ENCODE assay signal across 11 cellular contexts in the genomic region with DNA sequence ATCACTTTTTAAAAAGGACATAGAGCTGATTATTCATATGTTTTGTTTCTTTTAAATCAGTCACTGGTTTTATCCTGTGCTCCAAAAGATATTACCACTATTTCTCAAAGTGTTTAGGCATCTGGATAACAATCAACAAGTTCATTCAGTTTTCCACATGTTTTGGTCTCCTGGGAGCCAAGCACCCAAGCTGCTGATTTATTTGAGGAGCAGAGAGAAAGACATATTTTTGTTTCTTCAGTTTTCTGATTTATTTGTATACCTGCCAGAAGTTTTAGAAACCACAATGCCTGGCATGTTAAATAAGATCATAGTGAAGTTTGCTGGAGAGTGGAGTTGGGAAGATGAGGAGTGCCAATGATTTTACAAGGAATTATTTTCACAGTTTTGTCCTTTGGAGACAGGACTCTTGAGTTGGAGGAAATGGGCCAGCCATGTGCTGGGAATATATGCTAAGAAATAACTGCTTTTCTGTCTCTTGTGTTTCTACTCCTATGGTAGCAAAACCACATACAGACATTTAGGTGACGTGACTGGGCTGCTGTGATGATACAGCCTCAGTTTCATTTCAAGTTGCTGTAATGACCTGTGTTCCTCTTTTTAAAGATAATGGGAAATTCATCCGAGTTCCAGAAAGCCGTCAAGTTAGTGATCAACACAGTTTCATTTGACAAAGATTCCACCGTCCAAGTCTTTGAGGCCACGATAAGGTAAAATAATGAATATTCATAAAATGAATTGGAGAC. TPM values are rescaled to one million over a fixed set of nuclear protein-coding genes. Genes with fewer than 3 reads are reported as not detected.
DNase-seq lines count a peak whose midpoint lies in the region; ATAC-seq, FAIRE-seq and TF ChIP-seq lines count a peak whose summit lies in the region.
"Had no signal": no experiment of that assay in that cellular context is flagged by ENCODE, and none has a peak within 500 bp of the region (broad histone marks: within the 10 kb centered on the region; RNA-seq: fewer than 3 reads in every experiment).

No MANE protein-coding gene starts in this region.

- H3K27me3 Mint-ChIP-seq in CD8-positive, alpha-beta memory T cell = no peaks in the 10 kb centered on the region
- H3K27me3 Mint-ChIP-seq in Calu3 (ENCODE audit: unreplicated experiment) = no peaks in the 10 kb centered on the region

- DNase-seq in CD8-positive, alpha-beta memory T cell = no peak
- no peak for DNase-seq in K562 (ENCODE audit: extremely low read depth in 1 of 4, low spot score in 3 of 4)
- no peak for DNase-seq in activated gamma-delta T cell treated with Interleukin-2 at 50 U/mL for 16 hours
- DNase-seq in Calu3 = no peak
- no peak for DNase-seq in ureter (ENCODE audit: low spot score)
- no peak for DNase-seq in LoVo (ENCODE audit: low spot score)
- DNase-seq: NCI-H524; stimulated activated CD8-positive, alpha-beta memory T cell treated with anti-CD3 and anti-CD28 coated beads, Interleukin-4, amount 100 ng/mL, for 48 hours had no signal

- H3K4me1 ChIP-seq in CD8-positive, alpha-beta memory T cell (ENCODE audit: insufficient read depth, low read length) = peaks cover 64% of the 10 kb centered on the region
- H3K4me1 ChIP-seq in HUES6 (ENCODE audit: control insufficient read depth, insufficient read depth, low read length) = peaks cover 37% of the 10 kb centered on the region
- peaks cover 0 to 47% of the 10 kb centered on the region in 2 experiments; a peak in 4 of 5 replicates for H3K4me1 ChIP-seq in K562 (replicated peaks in 1 of 2; ENCODE audit: control insufficient read depth in 2 of 2, insufficient read depth in 2 of 2, low read length in 2 of 2)

- peaks cover 4 to 67% (median 30%) of the 10 kb centered on the region in 3 donors for H3K36me3 Mint-ChIP-seq in CD8-positive, alpha-beta memory T cell
- peaks cover 68% of the 10 kb centered on the region for H3K36me3 Mint-ChIP-seq in Calu3 (ENCODE audit: insufficient read depth, unreplicated experiment)

- no peak overlapping the region for H2AFZ ChIP-seq in K562 (ENCODE audit: low read depth, low read length)

- intact Hi-C loops in K562 (cut with micrococcal nuclease) = no loop called here
- intact Hi-C loops in Calu3 (cut with micrococcal nuclease; ENCODE audit: unreplicated experiment) = no loop called here

- H3K27me3 ChIP-seq in CD8-positive, alpha-beta memory T cell (ENCODE audit: insufficient read depth, low read length, poor library complexity, severe bottlenecking) = no peaks in the 10 kb centered on the region
- no peaks in the 10 kb centered on the region for H3K27me3 ChIP-seq in HUES6 (ENCODE audit: control insufficient read depth, insufficient read depth, low read length)
- H3K27me3 ChIP-seq in K562 (ENCODE audit: control insufficient read depth in 2 of 2, insufficient read depth in 2 of 2, low read length in 2 of 2) = no peaks in the 10 kb centered on the region
- H3K27me3 ChIP-seq: body of pancreas had no signal

- TF ChIP-seq CTCF in K562 (IDR thresholded peaks at IDR 0.05 in 2 of 3, conservative IDR thresholded peaks at IDR 0.05 in 1 of 3; ENCODE audit: insufficient read depth in 2 of 3, low read depth in 1 of 3, low read length in 3 of 3) (no peak), Calu3 (IDR thresholded peaks at IDR 0.05; ENCODE audit: unreplicated experiment) (no peak)

- POLR2A ChIA-PET in CD8-positive, alpha-beta memory T cell (lab: Charles Lee) = interaction anchor here (0.7 to 3.9 kb wide), 2 partner anchors 11 to 680 kb away, joined by 3 to 62 read pairs; partner anchors contain the start of gene EDEM1
- POLR2A ChIA-PET in K562 (lab: Yijun Ruan, JAX) = interaction anchor here (0.5 to 1.6 kb wide), 3 partner anchors 12 to 188 kb away, joined by 3 to 6 read pairs (median 4); no protein-coding TSS in a partner anchor

- WGBS in K562 (ENCODE audit: insufficient coverage, low coverage, missing lambda C conversion rate) = 48% methylated on average over 5 of the region's 5 CpGs

- H3K79me2 ChIP-seq in K562 (ENCODE audit: control insufficient read depth, insufficient read depth, low read length) = peaks cover 15% of the 10 kb centered on the region; the same call in 2 of the 3 replicates

- H3K4me3 Mint-ChIP-seq in CD8-positive, alpha-beta memory T cell = peak overlapping the region in 4 of 7 donors; percentile 16 to 45 (median 34)
- H3K4me3 Mint-ChIP-seq in Calu3 (ENCODE audit: low read depth, unreplicated experiment) = no peak overlapping the region

- H3K36me3 ChIP-seq in CD8-positive, alpha-beta memory T cell (ENCODE audit: insufficient read depth, low read length) = peaks cover 37% of the 10 kb centered on the region
- peaks cover 50% of the 10 kb centered on the region for H3K36me3 ChIP-seq in HUES6 (ENCODE audit: control insufficient read depth, insufficient read depth, low read length)
- H3K36me3 ChIP-seq in K562 (ENCODE audit: control insufficient read depth, insufficient read depth, low read length) = peaks cover 63% of the 10 kb centered on the region

- ATAC-seq in GM21526 (IDR thresholded peaks at IDR 0.05; ENCODE audit: low FRiP score, unreplicated experiment) = peak; percentile 35
- ATAC-seq in K562 = no peak
- ATAC-seq: body of pancreas had no signal

- FAIRE-seq in K562 (lab: Jason Lieb, UNC) = no peak

- no peak for TF ChIP-seq RAD21 in K562 (CRISPR knock-in tag; conservative IDR thresholded peaks at IDR 0.05 in 1 of 2, IDR thresholded peaks at IDR 0.05 in 1 of 2)

- H3K4me2 ChIP-seq in K562 (ENCODE audit: insufficient read depth, low read length) = no peak overlapping the region

- H3K9me3 ChIP-seq in CD8-positive, alpha-beta memory T cell (ENCODE audit: low read length) = no peaks in the 10 kb centered on the region
- H3K9me3 ChIP-seq in HUES6 (ENCODE audit: control insufficient read depth, insufficient read depth, low read depth, low read length) (no peaks in the 10 kb centered on the region), K562 (replicated peaks; ENCODE audit: control insufficient read depth, insufficient read depth, low read depth, low read length) (no peaks in the 10 kb centered on the region)
- H3K9me3 ChIP-seq: body of pancreas had no signal

- no peak overlapping the region for H3K4me3 ChIP-seq in CD8-positive, alpha-beta memory T cell (ENCODE audit: low read length)
- H3K4me3 ChIP-seq in HUES6 (ENCODE audit: low read depth, low read length) (no peak overlapping the region), K562 (no peak overlapping the region)
- H3K4me3 ChIP-seq: body of pancreas had no signal

- H3K27ac ChIP-seq in CD8-positive, alpha-beta memory T cell (ENCODE audit: low read depth, low read length) = peak overlapping the region; percentile 22
- H3K27ac ChIP-seq in HUES6 (ENCODE audit: low read depth, low read length) (peak overlapping the region; percentile 94), K562 (ENCODE audit: extremely low read depth, low read depth, low read length) (no peak overlapping the region)

- no peaks in the 10 kb centered on the region for H3K9me3 Mint-ChIP-seq in CD8-positive, alpha-beta memory T cell
- H3K9me3 Mint-ChIP-seq in Calu3 (ENCODE audit: low read depth, unreplicated experiment) = no peaks in the 10 kb centered on the region

- TF ChIP-seq POLR2A in K562 (conservative IDR thresholded peaks at IDR 0.05) = no peak

- BruUV-seq in K562 (replicated peaks; lab: Mats Ljungman, UMichigan) (no TSS peak), Calu3 (replicated peaks; lab: Mats Ljungman, UMichigan) (no TSS peak)

- H3K27ac Mint-ChIP-seq in CD8-positive, alpha-beta memory T cell = peak overlapping the region in 7 of 8 donors; percentile 86 to 99 (median 92)
- no peak overlapping the region for H3K27ac Mint-ChIP-seq in Calu3 (ENCODE audit: unreplicated experiment)

- CTCF ChIA-PET in CD8-positive, alpha-beta memory T cell (lab: Charles Lee) = interaction anchor here (3.8 kb wide), 1 partner anchor 75 kb away, joined by 13 read pairs; the partner anchor contains the start of gene ARL8B
- CTCF ChIA-PET in K562 (lab: Yijun Ruan, JAX; ENCODE audit: low intra/inter-chr PET ratio) = no interaction called here
- CTCF ChIA-PET in Calu3 (lab: Charles Lee) = no interaction called here

- in situ Hi-C loops in K562 (cut with MboI) = no loop called here

- TF ChIP-seq EP300 in K562 (IDR thresholded peaks at IDR 0.05; ENCODE audit: low read length) = no peak

- peaks cover 59 to 77% (median 73%) of the 10 kb centered on the region in 3 donors for H3K4me1 Mint-ChIP-seq in CD8-positive, alpha-beta memory T cell
- H3K4me1 Mint-ChIP-seq in Calu3 (ENCODE audit: low read depth, unreplicated experiment) = peaks cover 32% of the 10 kb centered on the region

- H3K9me1 ChIP-seq in K562 (ENCODE audit: control insufficient read depth, insufficient read depth, low read length) = no peaks in the 10 kb centered on the region

- 0 out of 2 replicates have a peak, but pooled peaks cover 4% of the 10 kb centered on the region for H4K20me1 ChIP-seq in K562 (replicated peaks; ENCODE audit: control insufficient read depth, insufficient read depth, low read length)

- H3K9ac ChIP-seq in HUES6 (ENCODE audit: low read length) = no peak overlapping the region
- H3K9ac ChIP-seq in K562 (ENCODE audit: insufficient read depth in 1 of 2, low read depth in 2 of 2, low read length in 2 of 2) = no peak overlapping the region

TF ChIP-seq in K562, 482 proteins besides CTCF, POLR2A, EP300 and RAD21 (continues in another document):
- no peak for TF ChIP-seq SAFB2 (IDR thresholded peaks at IDR 0.05; ENCODE audit: borderline replicate concordance, low read depth, low read length, severe bottlenecking)

RNA-seq across cellular contexts. Expression of gene EDEM1, which starts 11.7 kb away (rescaled TPM):
- 100 to 1,000 TPM; 120 to 121 TPM for total RNA-seq in CD8-positive, alpha-beta memory T cell
- 39.7 TPM for polyA plus RNA-seq in CD8-positive, alpha-beta memory T cell
- total RNA-seq in K562 (2011; cell fraction: chromatin; rRNA removed; ENCODE audit: low replicate concordance) = 59.6 and 88.6 TPM in 2 replicates
- 36.5 and 42.8 TPM in 2 replicates for total RNA-seq in K562 (2011; cell fraction: nucleolus; rRNA removed)
- 58.9 and 67.9 TPM in 2 replicates for total RNA-seq in K562 (2011; cell fraction: nucleoplasm; rRNA removed)
- total RNA-seq in K562 (2014; rRNA removed) (9.3 and 17.9 TPM in 2 replicates), K562 (2014; rRNA removed; fragmentation: Illumina TruSeq; extraction: Trizol) (16.7 and 17.4 TPM in 2 replicates), K562 (2015; rRNA removed; fragmentation: Illumina TruSeq; extraction: Trizol) (11.5 and 14.3 TPM in 2 replicates), K562 (2021) (24.6 and 32.9 TPM in 2 replicates), Calu3 (2022) (52.7 and 65.9 TPM in 2 replicates), ureter (57.3 TPM)
- polyA plus RNA-seq in K562 (2011; rRNA removed) (36.7 and 37.6 TPM in 2 replicates), K562 (2014; fragmentation: Illumina TruSeq; extraction: Trizol) (12.8 and 13.9 TPM in 2 replicates), K562 (2014; fragmentation: Nextera tagmentation; extraction: Ambion mirVana) (1 to 10 TPM; 6.2 to 8.8 TPM), K562 (2014; rRNA removed) (15.2 and 20.7 TPM in 2 replicates)
- polyA plus RNA-seq in K562 (2011; cell fraction: cytosol; rRNA removed) = 18.1 and 21.2 TPM in 2 replicates
- 32.0 and 53.9 TPM in 2 replicates for polyA plus RNA-seq in K562 (2011; cell fraction: nucleus; rRNA removed)
- 9.6 and 20.6 TPM in 2 replicates for polyA plus RNA-seq in K562 (2012)
- polyA minus RNA-seq in K562 (2011; rRNA and poly(A)+ RNA removed) = 42.0 and 44.5 TPM in 2 replicates
- 21.0 and 33.3 TPM in 2 replicates for polyA minus RNA-seq in K562 (2011; cell fraction: cytosol; rRNA and poly(A)+ RNA removed)
- 24.0 and 38.5 TPM in 2 replicates for polyA minus RNA-seq in K562 (2011; cell fraction: nucleus; rRNA and poly(A)+ RNA removed)
